25 cellular contexts compared by ENCODE assay signal in the genomic region with DNA sequence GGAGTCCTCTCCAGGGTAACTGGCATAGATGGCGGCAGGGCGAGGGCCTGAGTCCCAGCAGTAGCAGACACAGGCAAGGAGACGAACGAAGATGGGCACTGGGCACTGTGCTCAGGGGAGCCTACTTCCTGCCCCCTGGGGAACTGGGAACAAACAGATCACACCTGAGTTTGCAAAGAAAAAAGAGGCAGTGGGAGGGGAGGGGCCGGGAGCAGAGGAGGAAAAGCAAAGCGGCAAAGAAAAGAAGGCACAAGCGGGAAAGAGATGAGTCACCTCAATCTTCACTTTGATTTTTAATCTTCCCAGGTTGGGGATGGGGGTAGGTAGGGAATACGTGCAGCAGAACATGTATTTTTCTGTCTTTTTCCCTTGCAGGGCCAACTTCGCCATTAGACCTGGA.
"Had no signal": no experiment of that assay in that cellular context is flagged by ENCODE, and none has a peak within 500 bp of the region (broad histone marks: within the 10 kb centered on the region; RNA-seq: fewer than 3 reads in every experiment).

No MANE protein-coding gene starts in this region.

- H3K4me3 Mint-ChIP-seq: activated CD8-positive, alpha-beta memory T cell treated with anti-CD3 and anti-CD28 coated beads, Interleukin-2, amount 10 ng/mL, durations not matched to agents 7 days and 5 days; activated CD8-positive, alpha-beta T cell treated with anti-CD3 and anti-CD28 coated beads, Interleukin-2, amount 10 ng/mL, durations not matched to agents 7 days and 5 days; central memory CD8-positive, alpha-beta T cell; dendritic cell treated with granulocyte-macrophage colony-stimulating factor and Interleukin-4, amounts not matched to agents 40 ng/mL and 50 ng/mL, for 4 days; mesothelial cell of epicardium; naive thymus-derived CD4-positive, alpha-beta T cell; stimulated activated memory B cell treated with anti-CD40 and anti-IgM and Interleukin-4, amounts not matched to agents 10 μg/mL and 1 μg/mL and 100 μg/mL, for 72 hours; stimulated activated naive CD8-positive, alpha-beta T cell treated with anti-CD3 and anti-CD28 coated beads, Interleukin-15, amount 100 ng/mL, for 72 hours; T-helper 17 cell had no signal

- H3K36me3 Mint-ChIP-seq: activated CD8-positive, alpha-beta memory T cell treated with anti-CD3 and anti-CD28 coated beads, Interleukin-2, amount 10 ng/mL, durations not matched to agents 7 days and 5 days; activated naive CD4-positive, alpha-beta T cell treated with anti-CD3 and anti-CD28 coated beads, Interleukin-2, amount 50 U/mL, for 72 hours; mesothelial cell of epicardium; naive thymus-derived CD4-positive, alpha-beta T cell; stimulated activated memory B cell treated with anti-CD40 and anti-IgM and Interleukin-4, amounts not matched to agents 10 μg/mL and 1 μg/mL and 100 μg/mL, for 72 hours had no signal

- H3K9me3 ChIP-seq: esophagus muscularis mucosa, psoas muscle, right atrium auricular region, upper lobe of left lung had no signal

- H3K9ac ChIP-seq: parathyroid adenoma had no signal

- H2AFZ ChIP-seq: parathyroid adenoma had no signal

- H3K4me3 ChIP-seq: esophagus muscularis mucosa, psoas muscle, right atrium auricular region, smooth muscle cell, upper lobe of left lung had no signal

- H3K4me1 Mint-ChIP-seq: activated CD8-positive, alpha-beta memory T cell treated with anti-CD3 and anti-CD28 coated beads, Interleukin-2, amount 10 ng/mL, durations not matched to agents 7 days and 5 days; central memory CD8-positive, alpha-beta T cell; stimulated activated memory B cell treated with anti-CD40 and anti-IgM and Interleukin-4, amounts not matched to agents 10 μg/mL and 1 μg/mL and 100 μg/mL, for 72 hours; stimulated activated naive CD8-positive, alpha-beta T cell treated with anti-CD3 and anti-CD28 coated beads, Interleukin-15, amount 100 ng/mL, for 72 hours; T-helper 17 cell had no signal

- H3K27ac ChIP-seq: esophagus muscularis mucosa, parathyroid adenoma, psoas muscle, right atrium auricular region, upper lobe of left lung had no signal

- H3K36me3 ChIP-seq: esophagus muscularis mucosa, right atrium auricular region, upper lobe of left lung had no signal

- H3K27ac Mint-ChIP-seq: activated CD8-positive, alpha-beta memory T cell treated with anti-CD3 and anti-CD28 coated beads, Interleukin-2, amount 10 ng/mL, durations not matched to agents 7 days and 5 days; activated CD8-positive, alpha-beta T cell treated with anti-CD3 and anti-CD28 coated beads, Interleukin-2, amount 10 ng/mL, durations not matched to agents 7 days and 5 days; activated naive CD4-positive, alpha-beta T cell treated with anti-CD3 and anti-CD28 coated beads, Interleukin-2, amount 50 U/mL, for 72 hours; activated T-helper 2 cell treated with anti-CD3 and anti-CD28 coated beads, Interferon-gamma antibody, Interleukin-2, Interleukin-4, amounts not matched to agents 10 μg/mL and 5 μg/mL and 100 μg/mL, durations not matched to agents 14 hours and 24 hours and 36 hours; dendritic cell treated with granulocyte-macrophage colony-stimulating factor and Interleukin-4, amounts not matched to agents 40 ng/mL and 50 ng/mL, for 4 days; mesothelial cell of epicardium; naive thymus-derived CD4-positive, alpha-beta T cell; stimulated activated memory B cell treated with anti-CD40 and anti-IgM and Interleukin-4, amounts not matched to agents 10 μg/mL and 1 μg/mL and 100 μg/mL, for 72 hours; T-helper 17 cell had no signal

- H3K79me2 ChIP-seq: parathyroid adenoma had no signal

- H3K4me2 ChIP-seq: smooth muscle cell had no signal

- H3K27me3 ChIP-seq: esophagus muscularis mucosa, right atrium auricular region, upper lobe of left lung had no signal

- H3K9me3 Mint-ChIP-seq: activated naive CD4-positive, alpha-beta T cell treated with anti-CD3 and anti-CD28 coated beads, Interleukin-2, amount 50 U/mL, for 72 hours; activated T-helper 2 cell treated with anti-CD3 and anti-CD28 coated beads, Interferon-gamma antibody, Interleukin-2, Interleukin-4, amounts not matched to agents 10 μg/mL and 5 μg/mL and 100 μg/mL, durations not matched to agents 14 hours and 24 hours and 36 hours; central memory CD8-positive, alpha-beta T cell; dendritic cell treated with granulocyte-macrophage colony-stimulating factor and Interleukin-4, amounts not matched to agents 40 ng/mL and 50 ng/mL, for 4 days; stimulated activated naive CD8-positive, alpha-beta T cell treated with anti-CD3 and anti-CD28 coated beads, Interleukin-15, amount 100 ng/mL, for 72 hours had no signal

- ATAC-seq: activated CD8-positive, alpha-beta memory T cell treated with anti-CD3 and anti-CD28 coated beads, Interleukin-2, amount 10 ng/mL, durations not matched to agents 7 days and 5 days; activated CD8-positive, alpha-beta T cell treated with anti-CD3 and anti-CD28 coated beads, Interleukin-2, amount 10 ng/mL, durations not matched to agents 7 days and 5 days; activated naive CD4-positive, alpha-beta T cell treated with anti-CD3 and anti-CD28 coated beads, Interleukin-2, amount 50 U/mL, for 72 hours; naive thymus-derived CD4-positive, alpha-beta T cell; psoas muscle; stimulated activated memory B cell treated with anti-CD40 and anti-IgM and Interleukin-4, amounts not matched to agents 10 μg/mL and 1 μg/mL and 100 μg/mL, for 72 hours; stimulated activated naive CD8-positive, alpha-beta T cell treated with anti-CD3 and anti-CD28 coated beads, Interleukin-15, amount 100 ng/mL, for 72 hours; T-helper 17 cell had no signal

- H3K4me1 ChIP-seq: parathyroid adenoma, psoas muscle, upper lobe of left lung had no signal

- DNase-seq: activated CD4-positive, alpha-beta T cell treated with anti-CD3 and anti-CD28 coated beads for 1 hour; activated CD8-positive, alpha-beta memory T cell treated with anti-CD3 and anti-CD28 coated beads, Interleukin-2, amount 10 ng/mL, durations not matched to agents 7 days and 5 days; activated CD8-positive, alpha-beta T cell treated with anti-CD3 and anti-CD28 coated beads, Interleukin-2, amount 10 ng/mL, durations not matched to agents 7 days and 5 days; activated T-cell treated with anti-CD3 and anti-CD28 coated beads, Interleukin-2, amount 50 U/mL, for 48 hours; foreskin melanocyte; left cardiac atrium; mammary epithelial cell; naive thymus-derived CD4-positive, alpha-beta T cell; psoas muscle; stimulated activated CD4-positive, alpha-beta T cell treated with anti-CD3 and anti-CD28 coated beads, Interleukin-1b, Interleukin-23, amount 100 ng/mL, for 48 hours; stimulated activated CD4-positive, alpha-beta T cell treated with anti-CD3 and anti-CD28 coated beads, Interleukin-4, amount 100 ng/mL, for 4 hours; stimulated activated CD8-positive, alpha-beta memory T cell treated with anti-CD3 and anti-CD28 coated beads, Interleukin-4, amount 100 ng/mL, for 48 hours; stimulated activated naive CD8-positive, alpha-beta T cell treated with anti-CD3 and anti-CD28 coated beads, Interleukin-15, amount 100 ng/mL, for 72 hours; T-helper 17 cell; upper lobe of left lung had no signal
